ENCODE assay signal across 1 cellular context in the genomic region with DNA sequence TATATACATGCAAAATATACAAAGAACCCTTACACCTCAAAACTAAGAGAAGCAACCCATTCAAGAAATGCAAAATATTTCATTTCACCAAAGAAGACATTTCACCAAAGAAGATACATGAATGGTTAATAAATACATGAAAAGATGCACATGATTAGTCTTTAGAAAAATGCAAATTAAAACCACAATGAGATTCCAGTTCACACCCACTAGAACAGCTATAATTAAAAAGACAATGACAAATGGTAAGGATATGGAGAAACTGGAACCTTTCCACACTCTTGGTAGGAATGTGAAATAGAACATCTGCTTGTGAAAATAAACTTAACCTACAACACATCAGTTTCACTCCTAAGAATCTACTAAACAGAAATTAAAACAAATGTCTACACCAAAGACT.
TF ChIP-seq lines count a peak whose summit lies in the region.

No MANE protein-coding gene starts in this region.

TF ChIP-seq in IMR-90, 13 proteins besides CTCF, POLR2A, EP300 and RAD21 (continued from another document):
- no peak for TF ChIP-seq CHD1 (IDR thresholded peaks at IDR 0.05; ENCODE audit: low read depth, low read length)
- TF ChIP-seq, protein P1, sequence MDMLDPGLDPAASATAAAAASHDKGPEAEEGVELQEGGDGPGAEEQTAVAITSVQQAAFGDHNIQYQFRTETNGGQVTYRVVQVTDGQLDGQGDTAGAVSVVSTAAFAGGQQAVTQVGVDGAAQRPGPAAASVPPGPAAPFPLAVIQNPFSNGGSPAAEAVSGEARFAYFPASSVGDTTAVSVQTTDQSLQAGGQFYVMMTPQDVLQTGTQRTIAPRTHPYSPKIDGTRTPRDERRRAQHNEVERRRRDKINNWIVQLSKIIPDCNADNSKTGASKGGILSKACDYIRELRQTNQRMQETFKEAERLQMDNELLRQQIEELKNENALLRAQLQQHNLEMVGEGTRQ (IDR thresholded peaks at IDR 0.05; ENCODE audit: low read depth, low read length): no peak
